17 cellular contexts compared by ENCODE assay signal in genomic region chr14:92625213-92625612, GRCh38.
DNase-seq lines count a peak whose midpoint lies in the region; ATAC-seq, FAIRE-seq and TF ChIP-seq lines count a peak whose summit lies in the region.
"Had no signal": no experiment of that assay in that cellular context is flagged by ENCODE, and none has a peak within 500 bp of the region (broad histone marks: within the 10 kb centered on the region; RNA-seq: fewer than 3 reads in every experiment).

No MANE protein-coding gene starts in this region.

- H3K27me3 Mint-ChIP-seq in astrocyte (ENCODE audit: low read depth, unreplicated experiment) = no peaks in the 10 kb centered on the region
- H3K27me3 Mint-ChIP-seq: naive B cell had no signal

- H4K20me1 ChIP-seq in astrocyte (ENCODE audit: insufficient read depth, low read length) (no peaks in the 10 kb centered on the region), keratinocyte (ENCODE audit: control insufficient read depth, extremely low read depth, insufficient read depth, low read length) (no peaks in the 10 kb centered on the region)

- no peaks in the 10 kb centered on the region for H3K9me1 ChIP-seq in keratinocyte (ENCODE audit: control insufficient read depth, extremely low read depth, insufficient read depth, low read length)

- peak overlapping the region; percentile 68 for H3K27ac ChIP-seq in astrocyte (ENCODE audit: low read depth, low read length)
- no peak overlapping the region for H3K27ac ChIP-seq in keratinocyte (ENCODE audit: control insufficient read depth, insufficient read depth, low read length)
- H3K27ac ChIP-seq: transverse colon had no signal

- H3K36me3 ChIP-seq in astrocyte (ENCODE audit: insufficient read depth, low read length) = no peaks in the 10 kb centered on the region
- H3K36me3 ChIP-seq in keratinocyte (ENCODE audit: control insufficient read depth in 2 of 2, extremely low read depth in 1 of 2, insufficient read depth in 2 of 2, low read length in 2 of 2) = peaks cover 0 to 2% of the 10 kb centered on the region in 2 experiments
- H3K36me3 ChIP-seq: BE2C had no signal

- FAIRE-seq in astrocyte (lab: Jason Lieb, UNC) (peak; percentile 94), keratinocyte (lab: Jason Lieb, UNC) (peak; percentile 73)
- FAIRE-seq: endothelial cell of umbilical vein had no signal

- H3K27me3 ChIP-seq in astrocyte (ENCODE audit: insufficient read depth, low read length) (no peaks in the 10 kb centered on the region), keratinocyte (ENCODE audit: control insufficient read depth, extremely low read depth, insufficient read depth, low read length) (no peaks in the 10 kb centered on the region)
- H3K27me3 ChIP-seq: transverse colon had no signal

- H3K4me1 Mint-ChIP-seq in astrocyte (ENCODE audit: low read depth, unreplicated experiment) = peaks cover 14% of the 10 kb centered on the region

- H3K4me1 ChIP-seq in astrocyte (ENCODE audit: insufficient read depth, low read length) = peaks cover 17% of the 10 kb centered on the region
- peaks cover 10% of the 10 kb centered on the region for H3K4me1 ChIP-seq in keratinocyte (ENCODE audit: control insufficient read depth, extremely low read depth, insufficient read depth, low read length)
- H3K4me1 ChIP-seq: BE2C had no signal

- dilution Hi-C loops in keratinocyte (cut with MboI; ENCODE audit: extremely low pct_ligation_motif_present, low sequenced_read_pairs) = no loop called here

- no peak overlapping the region for H3K4me3 Mint-ChIP-seq in astrocyte (ENCODE audit: unreplicated experiment)
- H3K4me3 Mint-ChIP-seq: WTC11 had no signal

- peak overlapping the region; percentile 71 for H3K4me2 ChIP-seq in astrocyte (ENCODE audit: low read length)
- peak overlapping the region; percentile 41 for H3K4me2 ChIP-seq in keratinocyte (ENCODE audit: control insufficient read depth, extremely low read depth, insufficient read depth, low read depth, low read length)

- no peak overlapping the region for H3K9ac ChIP-seq in astrocyte (ENCODE audit: low read length)
- H3K9ac ChIP-seq in keratinocyte (ENCODE audit: control insufficient read depth, extremely low read depth, insufficient read depth, low read length) = no peak overlapping the region

- no peak for ATAC-seq in GM21360 (IDR thresholded peaks at IDR 0.05; ENCODE audit: unreplicated experiment)
- ATAC-seq: WTC11 had no signal

- TF ChIP-seq CTCF in AG04449 (IDR thresholded peaks at IDR 0.05; ENCODE audit: insufficient read depth, low read length, missing control alignments) (no peak), astrocyte (IDR thresholded peaks at IDR 0.05; ENCODE audit: insufficient read depth, low read depth, low read length) (no peak), keratinocyte (optimal IDR thresholded peaks at IDR 0.05 in 1 of 3, IDR thresholded peaks at IDR 0.05 in 1 of 3, conservative IDR thresholded peaks at IDR 0.05 in 1 of 3; ENCODE audit: extremely low read depth in 1 of 3, insufficient read depth in 2 of 3, low read length in 3 of 3) (no peak)

- H3K36me3 Mint-ChIP-seq in astrocyte (ENCODE audit: low read depth, unreplicated experiment) = peaks cover 52% of the 10 kb centered on the region

- H3K27ac Mint-ChIP-seq in astrocyte (ENCODE audit: unreplicated experiment) = peak overlapping the region; percentile 4
- H3K27ac Mint-ChIP-seq: WTC11 had no signal

- no peak overlapping the region for H3K4me3 ChIP-seq in AG04449 (ENCODE audit: low read depth, low read length)
- H3K4me3 ChIP-seq in astrocyte (ENCODE audit: insufficient read depth, low read depth, low read length) = no peak overlapping the region
- H3K4me3 ChIP-seq in keratinocyte (ENCODE audit: control insufficient read depth in 2 of 3, extremely low read depth in 1 of 3, insufficient read depth in 2 of 3, low read depth in 1 of 3, low read length in 3 of 3) = no peak overlapping the region
- H3K4me3 ChIP-seq: transverse colon had no signal

- H3K79me2 ChIP-seq in astrocyte (ENCODE audit: insufficient read depth, low read length) (no peaks in the 10 kb centered on the region), keratinocyte (ENCODE audit: control insufficient read depth, insufficient read depth, low read length) (no peaks in the 10 kb centered on the region)

- CTCF ChIA-PET in AG04449 (lab: Yijun Ruan, JAX) = interaction anchor here (1.0 to 1.2 kb wide), 2 partner anchors 36 to 518 kb away, joined by 3 read pairs; no protein-coding TSS in a partner anchor

- H2AFZ ChIP-seq in astrocyte (ENCODE audit: low read depth, low read length) = no peak overlapping the region
- no peak overlapping the region for H2AFZ ChIP-seq in keratinocyte (ENCODE audit: control insufficient read depth, low read length)

- POLR2A ChIA-PET in AG04449 (lab: Yijun Ruan, JAX) = interaction anchor here (0.7 to 1.9 kb wide), 3 partner anchors 17 to 21 kb away, joined by 3 to 14 read pairs (median 4); no protein-coding TSS in a partner anchor

- H3K9me3 ChIP-seq in astrocyte (ENCODE audit: insufficient read depth, low read depth, low read length) = peaks cover 29% of the 10 kb centered on the region
- peaks cover 24% of the 10 kb centered on the region for H3K9me3 ChIP-seq in keratinocyte (ENCODE audit: control insufficient read depth, low read depth, low read length)
- H3K9me3 ChIP-seq: BE2C had no signal

- DNase-seq in AG04449 (ENCODE audit: low read depth, low spot score) (peak; percentile 86), HS-27A (ENCODE audit: low read depth) (peak; percentile 74), astrocyte (ENCODE audit: low read depth) (peak; percentile 98), keratinocyte (ENCODE audit: low read depth, low spot score) (no peak), activated T-cell treated with anti-CD3 and anti-CD28 coated beads for 4 hours (no peak), 8988T (no peak), cerebellar nuclear complex (lab: John Stamatoyannopoulos, UW) (no peak)
- DNase-seq: activated T-cell treated with anti-CD3 and anti-CD28 coated beads, Interleukin-2, amount 50 U/mL, for 48 hours; BE2C; GDM1; naive B cell; NCI-H1048; NCI-H446 treated with DMSO at 0.1 percent for 48 hours; transverse colon had no signal

- peaks cover 27% of the 10 kb centered on the region for H3K9me3 Mint-ChIP-seq in astrocyte (ENCODE audit: unreplicated experiment)

Comparison
In these comparisons a context has a peak if more than half of its experiments do, and no peak if none do; other contexts are left out.
1. DNase-seq: peak in AG04449 (single experiment), HS-27A (single experiment) and astrocyte (single experiment); none in keratinocyte (single experiment), activated T-cell treated with anti-CD3 and anti-CD28 coated beads for 4 hours (single experiment), 8988T (single experiment) and cerebellar nuclear complex (0 of 2).